ENCODE assay signal across 23 cellular contexts in the genomic region with DNA sequence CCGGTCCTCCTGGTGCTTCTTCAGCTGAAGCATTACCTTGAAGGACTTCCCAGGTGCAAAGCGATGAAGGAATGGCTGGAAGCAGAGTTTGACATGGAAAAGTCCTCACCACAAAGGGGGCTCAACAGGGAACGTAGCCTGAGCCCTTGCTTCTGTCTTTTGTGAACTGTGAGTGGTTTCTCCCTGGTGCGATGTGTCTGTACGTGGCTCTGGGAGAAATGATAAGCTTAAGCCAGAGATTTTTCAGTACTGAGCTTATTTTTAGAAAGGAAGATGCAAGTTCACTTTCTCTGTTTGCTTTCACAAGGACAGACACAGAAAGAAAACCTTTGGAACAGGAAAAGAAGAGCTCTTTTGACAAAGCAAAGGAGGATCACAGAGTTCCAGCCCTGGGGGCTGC.
"Had no signal": no experiment of that assay in that cellular context is flagged by ENCODE, and none has a peak within 500 bp of the region (broad histone marks: within the 10 kb centered on the region; RNA-seq: fewer than 3 reads in every experiment).

No MANE protein-coding gene starts in this region.

- H3K4me1 Mint-ChIP-seq: activated naive CD4-positive, alpha-beta T cell treated with anti-CD3 and anti-CD28 coated beads, Interleukin-2, amount 50 U/mL, for 24 hours had no signal

- DNase-seq: activated CD4-positive, alpha-beta T cell treated with anti-CD3 and anti-CD28 coated beads, Interleukin-2, amount 50 U/mL, for 1 hour; activated CD4-positive, CD25-positive, alpha-beta regulatory T cell; activated CD8-positive, alpha-beta memory T cell treated with anti-CD3 and anti-CD28 coated beads, Interleukin-2, amount 50 U/mL, for 48 hours; activated CD8-positive, alpha-beta T cell treated with anti-CD3 and anti-CD28 coated beads, Interleukin-2, amount 10 ng/mL, durations not matched to agents 7 days and 5 days; activated effector memory CD4-positive, alpha-beta T cell treated with Interleukin-2 at 50 U/mL for 16 hours; activated naive CD4-positive, alpha-beta T cell; activated T-cell treated with anti-CD3 and anti-CD28 coated beads, Interleukin-2, amount 50 U/mL, for 1 hour; aorta; central memory CD4-positive, alpha-beta T cell; NCI-H1092; NCI-H1417; NCI-H1694; NCI-H2029; NCI-H345; NCI-H510A; NCI-H526 treated with DMSO at 0.1 percent for 48 hours; NCI-H82; NK-92 treated with Interleukin-12 subunit alpha and Interleukin-12 subunit beta, amount 100 ng/mL, for 24 hours; SHP77 treated with DMSO at 0.1 percent for 48 hours had no signal

- H3K9me3 Mint-ChIP-seq: activated naive CD4-positive, alpha-beta T cell treated with anti-CD3 and anti-CD28 coated beads, Interleukin-2, amount 50 U/mL, for 24 hours; T-helper 1 cell treated with Interleukin-12 subunit alpha and Interleukin-12 subunit beta and Interleukin-4 antibody, amounts not matched to agents 30 μg/mL and 1 μg/mL, for 36 hours had no signal

- H3K36me3 Mint-ChIP-seq: activated naive CD4-positive, alpha-beta T cell treated with anti-CD3 and anti-CD28 coated beads, Interleukin-2, amount 50 U/mL, for 24 hours had no signal

- ATAC-seq: activated CD8-positive, alpha-beta T cell treated with anti-CD3 and anti-CD28 coated beads, Interleukin-2, amount 10 ng/mL, durations not matched to agents 7 days and 5 days had no signal

- H3K4me3 Mint-ChIP-seq: activated CD8-positive, alpha-beta T cell treated with anti-CD3 and anti-CD28 coated beads, Interleukin-2, amount 10 ng/mL, durations not matched to agents 7 days and 5 days; activated naive CD4-positive, alpha-beta T cell treated with anti-CD3 and anti-CD28 coated beads, Interleukin-2, amount 50 U/mL, for 24 hours; T-helper 1 cell treated with Interleukin-12 subunit alpha and Interleukin-12 subunit beta and Interleukin-4 antibody, amounts not matched to agents 30 μg/mL and 1 μg/mL, for 36 hours had no signal

- H3K27ac ChIP-seq: KMS-11, VCaP had no signal

- H3K27me3 Mint-ChIP-seq: activated naive CD4-positive, alpha-beta T cell treated with anti-CD3 and anti-CD28 coated beads, Interleukin-2, amount 50 U/mL, for 24 hours had no signal

- H3K27ac Mint-ChIP-seq: activated CD8-positive, alpha-beta T cell treated with anti-CD3 and anti-CD28 coated beads, Interleukin-2, amount 10 ng/mL, durations not matched to agents 7 days and 5 days; activated naive CD4-positive, alpha-beta T cell treated with anti-CD3 and anti-CD28 coated beads, Interleukin-2, amount 50 U/mL, for 24 hours; T-helper 1 cell treated with Interleukin-12 subunit alpha and Interleukin-12 subunit beta and Interleukin-4 antibody, amounts not matched to agents 30 μg/mL and 1 μg/mL, for 36 hours had no signal
